ENCODE assay signal across 18 cellular contexts in genomic region chr9:111610851-111611250, GRCh38.
"Had no signal": no experiment of that assay in that cellular context is flagged by ENCODE, and none has a peak within 500 bp of the region (broad histone marks: within the 10 kb centered on the region; RNA-seq: fewer than 3 reads in every experiment).

No MANE protein-coding gene starts in this region.

- H3K4me3 Mint-ChIP-seq: activated CD4-positive, alpha-beta T cell treated with anti-CD3 and anti-CD28 coated beads, Interleukin-2, amount 10 ng/mL, durations not matched to agents 24 days and 14 days; activated CD8-positive, alpha-beta T cell treated with anti-CD3 and anti-CD28 coated beads for 36 hours; activated T-cell treated with anti-CD3 and anti-CD28 coated beads, Interleukin-2, amount 50 U/mL, for 24 hours; brain; memory B cell had no signal

- ATAC-seq: activated CD8-positive, alpha-beta T cell treated with anti-CD3 and anti-CD28 coated beads for 36 hours; left ventricle myocardium superior; naive thymus-derived CD4-positive, alpha-beta T cell had no signal

- H3K27ac Mint-ChIP-seq: activated CD4-positive, alpha-beta T cell treated with anti-CD3 and anti-CD28 coated beads, Interleukin-2, amount 10 ng/mL, durations not matched to agents 24 days and 14 days; activated CD8-positive, alpha-beta T cell treated with anti-CD3 and anti-CD28 coated beads for 36 hours; activated T-cell treated with anti-CD3 and anti-CD28 coated beads, Interleukin-2, amount 50 U/mL, for 24 hours; activated T-helper 2 cell treated with anti-CD3 and anti-CD28 coated beads, Interferon-gamma antibody, Interleukin-2, Interleukin-4, amounts not matched to agents 10 μg/mL and 5 μg/mL and 100 μg/mL, durations not matched to agents 14 hours and 24 hours and 36 hours; memory B cell; naive thymus-derived CD4-positive, alpha-beta T cell had no signal

- H3K27ac ChIP-seq: tibial artery had no signal

- H3K4me3 ChIP-seq: tibial artery had no signal

- H3K36me3 Mint-ChIP-seq: brain; memory B cell; naive thymus-derived CD4-positive, alpha-beta T cell had no signal

- H3K9me3 Mint-ChIP-seq: activated CD4-positive, alpha-beta T cell treated with anti-CD3 and anti-CD28 coated beads, Interleukin-2, amount 10 ng/mL, durations not matched to agents 24 days and 14 days; activated CD8-positive, alpha-beta T cell treated with anti-CD3 and anti-CD28 coated beads for 36 hours; activated T-cell treated with anti-CD3 and anti-CD28 coated beads, Interleukin-2, amount 50 U/mL, for 24 hours; activated T-helper 2 cell treated with anti-CD3 and anti-CD28 coated beads, Interferon-gamma antibody, Interleukin-2, Interleukin-4, amounts not matched to agents 10 μg/mL and 5 μg/mL and 100 μg/mL, durations not matched to agents 14 hours and 24 hours and 36 hours; brain; memory B cell; naive thymus-derived CD4-positive, alpha-beta T cell had no signal

- H3K9me3 ChIP-seq: SK-N-SH, tibial artery had no signal

- H3K4me1 Mint-ChIP-seq: activated CD4-positive, alpha-beta T cell treated with anti-CD3 and anti-CD28 coated beads, Interleukin-2, amount 10 ng/mL, durations not matched to agents 24 days and 14 days; memory B cell; naive thymus-derived CD4-positive, alpha-beta T cell had no signal

- H3K36me3 ChIP-seq: tibial artery had no signal

- DNase-seq: activated CD4-positive, alpha-beta T cell treated with anti-CD3 and anti-CD28 coated beads, Interleukin-2, amount 10 ng/mL, durations not matched to agents 24 days and 14 days; activated CD8-positive, alpha-beta T cell treated with anti-CD3 and anti-CD28 coated beads for 36 hours; activated naive CD4-positive, alpha-beta T cell treated with Interleukin-2 at 50 U/mL for 16 hours; activated T-cell treated with anti-CD3 and anti-CD28 coated beads, Interleukin-2, amount 50 U/mL, for 24 hours; caudate nucleus; head of caudate nucleus; left ventricle myocardium superior; naive thymus-derived CD4-positive, alpha-beta T cell; SK-N-SH; stimulated activated CD4-positive, alpha-beta T cell treated with anti-CD3 and anti-CD28 coated beads, Interleukin-12 subunit alpha, Interleukin-12 subunit beta, amount 100 ng/mL, for 4 hours; stimulated activated CD4-positive, alpha-beta T cell treated with anti-CD3 and anti-CD28 coated beads, Interleukin-1b, Interleukin-23, amount 100 ng/mL, for 48 hours; stimulated activated CD8-positive, alpha-beta memory T cell treated with anti-CD3 and anti-CD28 coated beads, Interleukin-4, amount 100 ng/mL, for 48 hours; stimulated activated naive CD4-positive, alpha-beta T cell; T1000; tibial artery had no signal

- H3K4me1 ChIP-seq: tibial artery had no signal

- H3K9ac ChIP-seq: SK-N-SH had no signal
